ENCODE assay signal across 14 cellular contexts in genomic region chr4:124854968-124855367, GRCh38.
A peak's percentile ranks its signal among the peaks of the same experiment; 100 is the strongest.
DNase-seq lines count a peak whose midpoint lies in the region; ATAC-seq, FAIRE-seq and TF ChIP-seq lines count a peak whose summit lies in the region.
"Had no signal": no experiment of that assay in that cellular context is flagged by ENCODE, and none has a peak within 500 bp of the region (broad histone marks: within the 10 kb centered on the region; RNA-seq: fewer than 3 reads in every experiment).

No MANE protein-coding gene starts in this region.

- TF ChIP-seq CTCF in D721Med (IDR thresholded peaks at IDR 0.05; ENCODE audit: insufficient read depth, missing control alignments) (no peak), esophagus squamous epithelium (IDR thresholded peaks at IDR 0.05) (no peak)

- no peaks in the 10 kb centered on the region for H3K36me3 ChIP-seq in esophagus squamous epithelium
- H3K36me3 ChIP-seq: tibial nerve had no signal

- TF ChIP-seq POLR2A in esophagus squamous epithelium (IDR thresholded peaks at IDR 0.05), result no peak

- H3K4me1 ChIP-seq in esophagus squamous epithelium, result no peaks in the 10 kb centered on the region
- H3K4me1 ChIP-seq: A549, tibial nerve had no signal

- ATAC-seq in GM19035 (IDR thresholded peaks at IDR 0.05; ENCODE audit: unreplicated experiment) (peak; percentile 45), HG02852 (IDR thresholded peaks at IDR 0.05; ENCODE audit: unreplicated experiment) (peak; percentile 94)
- no peak for ATAC-seq in stimulated activated naive CD8-positive, alpha-beta T cell treated with anti-CD3 and anti-CD28 coated beads, Interleukin-15, amount 100 ng/mL, for 72 hours
- ATAC-seq: A549 had no signal

- no peaks in the 10 kb centered on the region for H3K4me1 Mint-ChIP-seq in stimulated activated naive CD8-positive, alpha-beta T cell treated with anti-CD3 and anti-CD28 coated beads, Interleukin-15, amount 100 ng/mL, for 72 hours
- H3K4me1 Mint-ChIP-seq: nephron progenitor cell had no signal

- no peaks in the 10 kb centered on the region for H3K9me3 ChIP-seq in esophagus squamous epithelium
- H3K9me3 ChIP-seq: A549, tibial nerve had no signal

- no peaks in the 10 kb centered on the region for H3K27me3 ChIP-seq in esophagus squamous epithelium
- H3K27me3 ChIP-seq: tibial nerve had no signal

- H3K27ac Mint-ChIP-seq in stimulated activated naive CD8-positive, alpha-beta T cell treated with anti-CD3 and anti-CD28 coated beads, Interleukin-15, amount 100 ng/mL, for 72 hours, result no peak overlapping the region
- H3K27ac Mint-ChIP-seq: nephron progenitor cell had no signal

- peak; percentile 38 for DNase-seq in AG08395 (ENCODE audit: low spot score)
- DNase-seq in SIG-M5 (lab: John Stamatoyannopoulos, UW), result peak; percentile 14
- no peak for DNase-seq in stimulated activated naive CD8-positive, alpha-beta T cell treated with anti-CD3 and anti-CD28 coated beads, Interleukin-15, amount 100 ng/mL, for 72 hours
- DNase-seq in C1 segment of cervical spinal cord (lab: John Stamatoyannopoulos, UW), result no peak
- no peak for DNase-seq in D721Med (ENCODE audit: insufficient read length, low spot score)
- no peak for DNase-seq in esophagus squamous epithelium (lab: John Stamatoyannopoulos, UW)
- DNase-seq: activated T-cell treated with anti-CD3 and anti-CD28 coated beads for 4 hours, nephron progenitor cell, T-helper 1 cell had no signal

- intact Hi-C loops in esophagus squamous epithelium (cut with DNase I), result no loop called here

- no peaks in the 10 kb centered on the region for H3K27me3 Mint-ChIP-seq in stimulated activated naive CD8-positive, alpha-beta T cell treated with anti-CD3 and anti-CD28 coated beads, Interleukin-15, amount 100 ng/mL, for 72 hours

- H3K4me3 Mint-ChIP-seq in stimulated activated naive CD8-positive, alpha-beta T cell treated with anti-CD3 and anti-CD28 coated beads, Interleukin-15, amount 100 ng/mL, for 72 hours, result no peak overlapping the region
- H3K4me3 Mint-ChIP-seq: nephron progenitor cell had no signal

- WGBS in esophagus squamous epithelium, 2 donors, result 82 to 83% methylated on average over 3 of the region's 3 CpGs

- peaks cover 5 to 8% of the 10 kb centered on the region in 2 donors for H3K9me3 Mint-ChIP-seq in stimulated activated naive CD8-positive, alpha-beta T cell treated with anti-CD3 and anti-CD28 coated beads, Interleukin-15, amount 100 ng/mL, for 72 hours
- H3K9me3 Mint-ChIP-seq: nephron progenitor cell had no signal

- no peak for FAIRE-seq in D721Med (lab: Jason Lieb, UNC)
- FAIRE-seq: A549, colon had no signal

- H3K4me3 ChIP-seq in esophagus squamous epithelium, result no peak overlapping the region
- H3K4me3 ChIP-seq: A549, tibial nerve had no signal

- no peak overlapping the region for H3K27ac ChIP-seq in esophagus squamous epithelium
- H3K27ac ChIP-seq: A549, tibial nerve had no signal

Comparison
In these comparisons a context has a peak if more than half of its experiments do, and no peak if none do; other contexts are left out.
1. DNase-seq: peak in AG08395 (single experiment) and SIG-M5 (single experiment); none in stimulated activated naive CD8-positive, alpha-beta T cell treated with anti-CD3 and anti-CD28 coated beads, Interleukin-15, amount 100 ng/mL, for 72 hours (0 of 2), C1 segment of cervical spinal cord (0 of 14), D721Med (single experiment) and esophagus squamous epithelium (single experiment).